Comparison of ENCODE assay signal across 1 cellular context in the genomic region with DNA sequence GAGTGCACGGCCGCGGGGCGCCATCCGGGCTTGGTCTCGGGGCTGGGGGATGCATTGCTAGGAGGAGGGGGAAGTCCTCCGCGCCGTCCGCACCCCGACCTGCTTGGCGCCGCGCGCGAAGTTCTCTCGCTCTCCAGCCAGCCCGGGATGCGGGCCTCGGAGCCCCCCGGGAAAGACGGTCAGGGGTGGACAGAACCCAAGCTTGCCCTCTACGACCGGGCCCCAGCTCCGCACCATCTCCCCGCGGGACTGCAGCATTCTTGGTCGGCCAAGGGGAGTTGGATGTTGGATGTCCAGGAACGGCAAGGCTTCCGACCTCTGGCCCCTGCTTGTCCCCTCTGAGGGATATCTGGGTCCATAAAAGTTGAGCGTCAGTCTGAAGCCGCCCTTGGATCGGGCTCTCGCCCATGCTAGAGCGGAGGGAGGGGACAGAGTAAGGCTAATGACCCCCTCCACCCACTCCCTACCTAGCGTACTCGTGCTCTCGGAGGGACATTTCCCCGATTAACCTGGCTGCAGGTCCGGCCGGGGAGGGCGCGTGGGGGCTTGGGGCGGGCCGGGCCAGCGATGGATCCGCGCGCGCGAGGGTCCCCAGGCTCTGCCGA.
TF ChIP-seq lines count a peak whose summit lies in the region.

No MANE protein-coding gene starts in this region.

TF ChIP-seq in HCT116, 20 proteins besides CTCF, POLR2A, EP300 and RAD21 (continued from another document):
- TF ChIP-seq TCF7L2 (IDR thresholded peaks at IDR 0.05; ENCODE audit: borderline replicate concordance, extremely low read depth, insufficient read depth, insufficient read length), result no peak
- no peak for TF ChIP-seq POLR2AphosphoS5 (IDR thresholded peaks at IDR 0.05; ENCODE audit: low read depth, low read length)
- no peak for TF ChIP-seq ZFX (IDR thresholded peaks at IDR 0.05)
- TF ChIP-seq SP1 (IDR thresholded peaks at IDR 0.05; ENCODE audit: low read depth), result no peak
- no peak for TF ChIP-seq SIN3A (IDR thresholded peaks at IDR 0.05; ENCODE audit: low read depth)
- TF ChIP-seq EZH2phosphoT487 (IDR thresholded peaks at IDR 0.05; ENCODE audit: borderline replicate concordance), result no peak
- TF ChIP-seq ELF1 (IDR thresholded peaks at IDR 0.05; ENCODE audit: borderline replicate concordance, low read depth), result no peak
- no peak for TF ChIP-seq CBX3 (IDR thresholded peaks at IDR 0.05; ENCODE audit: low read depth)
